ENCODE assay signal across 8 cellular contexts in genomic region chr6:27139753-27140522, GRCh38.
DNase-seq lines count a peak whose midpoint lies in the region; ATAC-seq, FAIRE-seq and TF ChIP-seq lines count a peak whose summit lies in the region.

No MANE protein-coding gene starts in this region.

- H3K9me3 Mint-ChIP-seq in mesothelial cell of epicardium, result no peaks in the 10 kb centered on the region

- peak overlapping the region; percentile 74 for H3K4me3 ChIP-seq in choroid plexus epithelial cell (ENCODE audit: low read depth, low read length)

- DNase-seq in NOMO-1 treated with DMSO at 0.1 percent for 48 hours (lab: John Stamatoyannopoulos, UW; ENCODE audit: unreplicated experiment) (peak; percentile 42), choroid plexus epithelial cell (ENCODE audit: low read depth) (no peak), mesothelial cell of epicardium (ENCODE audit: low spot score in 2 of 2, unreplicated experiment in 2 of 2) (no peak), urothelium cell line (ENCODE audit: low spot score) (no peak), T1000 (lab: John Stamatoyannopoulos, UW) (no peak), epidermal melanocyte (ENCODE audit: insufficient read length, low spot score) (no peak)

- FAIRE-seq in urothelium cell line (lab: Jason Lieb, UNC), result no peak

- no peak for ATAC-seq in GM18505 (IDR thresholded peaks at IDR 0.05; ENCODE audit: unreplicated experiment)
- peak; percentile 17 for ATAC-seq in HG02588 (IDR thresholded peaks at IDR 0.05; ENCODE audit: unreplicated experiment)

- TF ChIP-seq CTCF in choroid plexus epithelial cell (conservative IDR thresholded peaks at IDR 0.05; ENCODE audit: low read depth, low read length) (no peak), mesothelial cell of epicardium (IDR thresholded peaks at IDR 0.05; ENCODE audit: unreplicated experiment) (no peak)

- peak overlapping the region; percentile 98 for H3K27ac Mint-ChIP-seq in mesothelial cell of epicardium

- TF ChIP-seq POLR2A in GM18505 (IDR thresholded peaks at IDR 0.05; ENCODE audit: borderline replicate concordance, extremely low read depth, insufficient read depth, insufficient read length), result peak; percentile 53

- peak overlapping the region; percentile 93 for H3K4me3 Mint-ChIP-seq in mesothelial cell of epicardium

- no peaks in the 10 kb centered on the region for H3K27me3 Mint-ChIP-seq in mesothelial cell of epicardium (ENCODE audit: low read depth)

- no peaks in the 10 kb centered on the region for H3K36me3 Mint-ChIP-seq in mesothelial cell of epicardium

- peaks cover 44% of the 10 kb centered on the region for H3K4me1 Mint-ChIP-seq in mesothelial cell of epicardium
